Comparison of ENCODE assay signal across 18 cellular contexts in genomic region chr22:36406721-36407120, GRCh38. TPM values are rescaled to one million over a fixed set of nuclear protein-coding genes. Genes with fewer than 3 reads are reported as not detected.
DNase-seq lines count a peak whose midpoint lies in the region; ATAC-seq and TF ChIP-seq lines count a peak whose summit lies in the region.
"Had no signal": no experiment of that assay in that cellular context is flagged by ENCODE, and none has a peak within 500 bp of the region (broad histone marks: within the 10 kb centered on the region; RNA-seq: fewer than 3 reads in every experiment).

No MANE protein-coding gene starts in this region.

- H3K27ac ChIP-seq in CD8-positive, alpha-beta T cell (ENCODE audit: low read depth, low read length) = peak overlapping the region; percentile 41
- peak overlapping the region; percentile 66 to 91 (median 84) for H3K27ac ChIP-seq in spleen

- H3K9me3 Mint-ChIP-seq in CD8-positive, alpha-beta T cell = no peaks in the 10 kb centered on the region
- H3K9me3 Mint-ChIP-seq in central memory CD8-positive, alpha-beta T cell = no peaks in the 10 kb centered on the region

- POLR2A ChIA-PET in CD8-positive, alpha-beta T cell (lab: Charles Lee) = interaction anchor here (2.0 to 3.0 kb wide), 2 partner anchors 19 to 64 kb away, joined by 9 to 26 read pairs; partner anchors contain the start of gene MYH9

- whole genome bisulfite sequencing in spleen, 5 donors = 70 to 81% (median 74%) methylated on average over 6 of the region's 6 CpGs

- no peak overlapping the region for H3K4me3 Mint-ChIP-seq in CD8-positive, alpha-beta T cell
- H3K4me3 Mint-ChIP-seq in central memory CD8-positive, alpha-beta T cell = peak overlapping the region; percentile 60

- peaks cover 60% of the 10 kb centered on the region for H3K4me1 Mint-ChIP-seq in CD8-positive, alpha-beta T cell (ENCODE audit: low read depth)
- peaks cover 44% of the 10 kb centered on the region for H3K4me1 Mint-ChIP-seq in central memory CD8-positive, alpha-beta T cell

- H3K27me3 Mint-ChIP-seq in CD8-positive, alpha-beta T cell (ENCODE audit: low read depth) = no peaks in the 10 kb centered on the region
- H3K27me3 Mint-ChIP-seq in central memory CD8-positive, alpha-beta T cell = no peaks in the 10 kb centered on the region

- no peaks in the 10 kb centered on the region for H3K36me3 ChIP-seq in CD8-positive, alpha-beta T cell (ENCODE audit: insufficient read depth, low read length)
- H3K36me3 ChIP-seq in spleen = no peaks in the 10 kb centered on the region
- H3K36me3 ChIP-seq: breast epithelium, Peyer's patch had no signal

- no peak for DNase-seq in CD8-positive, alpha-beta T cell
- DNase-seq in M059J (ENCODE audit: low read depth) (peak; percentile 72), spleen (no peak), NCI-H748 (lab: John Stamatoyannopoulos, UW; ENCODE audit: unreplicated experiment) (no peak), NCI-H1436 (lab: John Stamatoyannopoulos, UW) (no peak), GDM1 (lab: John Stamatoyannopoulos, UW) (no peak), amniotic stem cell (lab: John Stamatoyannopoulos, UW) (no peak)
- no peak for DNase-seq in central memory CD8-positive, alpha-beta T cell (ENCODE audit: low spot score in 2 of 2)
- DNase-seq: activated CD4-positive, alpha-beta T cell treated with anti-CD3 and anti-CD28 coated beads for 1 hour; cortex of kidney; head of caudate nucleus; KBM-7; NCI-H226; Peyer's patch; stimulated activated CD4-positive, alpha-beta T cell treated with anti-CD3 and anti-CD28 coated beads, Interleukin-4, amount 100 ng/mL, for 1 hour had no signal

- no peak for TF ChIP-seq CTCF in CD8-positive, alpha-beta T cell (IDR thresholded peaks at IDR 0.05)
- no peak for TF ChIP-seq CTCF in spleen (IDR thresholded peaks at IDR 0.05 in 8 of 11, conservative IDR thresholded peaks at IDR 0.05 in 3 of 11)

- H3K27me3 ChIP-seq in CD8-positive, alpha-beta T cell (ENCODE audit: insufficient read depth, low read length) = no peaks in the 10 kb centered on the region
- no peaks in the 10 kb centered on the region for H3K27me3 ChIP-seq in spleen (replicated peaks in 1 of 7)
- H3K27me3 ChIP-seq: breast epithelium, Peyer's patch had no signal

- no peak for TF ChIP-seq POLR2A in spleen (IDR thresholded peaks at IDR 0.05)

- no peaks in the 10 kb centered on the region for H3K36me3 Mint-ChIP-seq in CD8-positive, alpha-beta T cell
- H3K36me3 Mint-ChIP-seq in central memory CD8-positive, alpha-beta T cell (ENCODE audit: insufficient read depth) = peaks cover 4% of the 10 kb centered on the region

- intact Hi-C loops in CD8-positive, alpha-beta T cell (cut with DNase I, micrococcal nuclease) = loop anchor here in 1 of 2 experiments (5.0 kb wide), 1 partner anchor 46 kb away; no protein-coding TSS in a partner anchor
- intact Hi-C loops in spleen (cut with DNase I; ENCODE audit: low total_unique reads) = no loop called here

- CTCF ChIA-PET in CD8-positive, alpha-beta T cell (lab: Charles Lee) = interaction anchor here (1.3 to 4.5 kb wide), 4 partner anchors 16 to 106 kb away, joined by 3 to 30 read pairs (median 11); no protein-coding TSS in a partner anchor

- H3K4me3 ChIP-seq in CD8-positive, alpha-beta T cell (ENCODE audit: low read depth, low read length) = no peak overlapping the region
- H3K4me3 ChIP-seq in spleen = peak overlapping the region in 1 of 8 donors; percentile 47
- H3K4me3 ChIP-seq: breast epithelium, Peyer's patch, smooth muscle cell had no signal

- H3K27ac Mint-ChIP-seq in CD8-positive, alpha-beta T cell = peak overlapping the region; percentile 60
- peak overlapping the region; percentile 94 for H3K27ac Mint-ChIP-seq in central memory CD8-positive, alpha-beta T cell (ENCODE audit: low read depth)

- H3K9me3 ChIP-seq in CD8-positive, alpha-beta T cell (ENCODE audit: low read length) = no peaks in the 10 kb centered on the region
- H3K9me3 ChIP-seq in spleen = no peaks in the 10 kb centered on the region
- H3K9me3 ChIP-seq: breast epithelium, Peyer's patch had no signal

- ATAC-seq in CD8-positive, alpha-beta T cell = no peak
- ATAC-seq in central memory CD8-positive, alpha-beta T cell (replicated peaks; ENCODE audit: extremely low read depth, poor library complexity, severe bottlenecking) = no peak
- ATAC-seq: SK-N-SH treated with all-trans-retinoic acid at 6 μM for 48 hours had no signal

- peaks cover 70% of the 10 kb centered on the region for H3K4me1 ChIP-seq in CD8-positive, alpha-beta T cell (ENCODE audit: insufficient read depth, low read length)
- peaks cover 25 to 96% (median 61%) of the 10 kb centered on the region in 6 donors for H3K4me1 ChIP-seq in spleen
- H3K4me1 ChIP-seq: breast epithelium had no signal

RNA-seq across cellular contexts. Expression of gene MYH9, which starts 19.0 kb away (rescaled TPM):
- 100 to 1,000 TPM; 703 to 757 TPM for total RNA-seq in CD8-positive, alpha-beta T cell
- 151 and 320 TPM in 2 replicates for total RNA-seq in M059J (2014; rRNA removed; shearing (Covaris generic))
- 1,000 to 10,000 TPM in 4 of 7 donors, 100 to 1,000 TPM in 3; 575 to 1,376 (median 1,013) TPM for total RNA-seq in spleen
- polyA plus RNA-seq in spleen = 100 to 1,000 TPM in 1 of 3 donors, 10 to 100 TPM in 2; 59.8 to 166 (median 71.1) TPM
